ENCODE assay signal across 8 cellular contexts in the genomic region with DNA sequence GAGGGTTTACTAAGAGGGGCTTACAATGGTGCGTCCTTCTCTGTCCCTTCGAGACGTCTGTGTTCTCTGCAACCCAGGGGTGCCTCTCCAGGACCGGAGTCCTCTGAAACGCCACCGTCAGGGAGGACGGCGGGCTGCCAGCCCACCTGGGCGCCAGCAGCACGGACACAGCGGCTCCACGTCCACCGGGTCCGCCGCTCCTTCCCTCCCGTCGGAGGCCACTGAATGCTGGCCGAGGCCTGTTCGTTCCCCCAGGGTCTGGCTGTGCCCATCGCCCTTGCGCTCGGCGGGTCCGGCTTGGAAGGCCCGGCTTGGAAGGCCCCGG. TPM values are rescaled to one million over a fixed set of nuclear protein-coding genes. Genes with fewer than 3 reads are reported as not detected.
DNase-seq lines count a peak whose midpoint lies in the region; ATAC-seq and TF ChIP-seq lines count a peak whose summit lies in the region.

No MANE protein-coding gene starts in this region.

- no peaks in the 10 kb centered on the region for H3K27me3 Mint-ChIP-seq in activated naive CD8-positive, alpha-beta T cell

- peak overlapping the region; percentile 85 for H3K4me3 Mint-ChIP-seq in activated naive CD8-positive, alpha-beta T cell

- no peak for DNase-seq in left ventricle myocardium inferior
- no peak for DNase-seq in Right ventricle myocardium inferior (ENCODE audit: missing footprints)
- DNase-seq in lower leg skin (ENCODE audit: low spot score in 2 of 2): no peak
- DNase-seq in uterus: no peak
- no peak for DNase-seq in anterior cingulate cortex (lab: John Stamatoyannopoulos, UW)
- DNase-seq in GM10248 (ENCODE audit: extremely low spot score): no peak

- peaks cover 33% of the 10 kb centered on the region for H3K4me1 Mint-ChIP-seq in activated naive CD8-positive, alpha-beta T cell (ENCODE audit: low read depth)

- no peak for TF ChIP-seq POLR2A in lower leg skin (IDR thresholded peaks at IDR 0.05)
- TF ChIP-seq POLR2A in uterus (IDR thresholded peaks at IDR 0.05): no peak

- 1 to 5% methylated on average over 13 to 24 of the region's 26 CpGs for WGBS in lower leg skin, 2 donors

- H3K27me3 ChIP-seq in left ventricle myocardium inferior (ENCODE audit: low read depth) (no peaks in the 10 kb centered on the region), uterus (no peaks in the 10 kb centered on the region)

- peaks cover 4% of the 10 kb centered on the region for H3K36me3 Mint-ChIP-seq in activated naive CD8-positive, alpha-beta T cell

- POLR2A ChIA-PET in GM10248 (lab: Yijun Ruan, JAX): interaction anchor here (0.6 to 1.4 kb wide), 2 partner anchors 16 to 1419 kb away, joined by 6 read pairs; a partner anchor contains a TSS

- CTCF ChIA-PET in GM10248 (lab: Yijun Ruan, JAX): interaction anchor here (0.6 to 5.0 kb wide), 9 partner anchors 9 to 246 kb away, joined by 3 to 39 read pairs (median 4); a partner anchor contains a TSS

- H3K9me3 Mint-ChIP-seq in activated naive CD8-positive, alpha-beta T cell (ENCODE audit: low read depth): no peaks in the 10 kb centered on the region

- intact Hi-C loops in left ventricle myocardium inferior (cut with micrococcal nuclease): no loop called here
- intact Hi-C loops in Right ventricle myocardium inferior (cut with DNase I): loop anchor here (5.0 kb wide), 1 partner anchor 206 kb away; no protein-coding TSS in a partner anchor
- intact Hi-C loops in lower leg skin (cut with DNase I; ENCODE audit: low total_unique reads): loop anchor here (10.0 kb wide), 1 partner anchor 214 kb away; no protein-coding TSS in a partner anchor
- intact Hi-C loops in uterus (cut with DNase I; ENCODE audit: low total_unique reads): no loop called here

- TF ChIP-seq CTCF in left ventricle myocardium inferior (IDR thresholded peaks at IDR 0.05; ENCODE audit: borderline replicate concordance) (no peak), lower leg skin (IDR thresholded peaks at IDR 0.05) (no peak), uterus (IDR thresholded peaks at IDR 0.05) (no peak), GM10248 (IDR thresholded peaks at IDR 0.05; ENCODE audit: control extremely low read depth, extremely low read depth, low read depth, missing control alignments) (no peak)

- ATAC-seq in Right ventricle myocardium inferior (no peak), GM19351 (IDR thresholded peaks at IDR 0.05; ENCODE audit: unreplicated experiment) (no peak)

- H3K4me1 ChIP-seq in left ventricle myocardium inferior (peaks cover 45% of the 10 kb centered on the region), uterus (peaks cover 0 to 6% of the 10 kb centered on the region in 2 donors)

- H3K9me3 ChIP-seq in left ventricle myocardium inferior (replicated peaks): no peaks in the 10 kb centered on the region
- H3K9me3 ChIP-seq in uterus: no peaks in the 10 kb centered on the region

- peak overlapping the region; percentile 99 for H3K4me3 ChIP-seq in left ventricle myocardium inferior
- peak overlapping the region; percentile 93 for H3K4me3 ChIP-seq in lower leg skin (ENCODE audit: low read depth, poor library complexity, severe bottlenecking)
- peak overlapping the region; percentile 70 to 89 for H3K4me3 ChIP-seq in uterus

- H3K27ac Mint-ChIP-seq in activated naive CD8-positive, alpha-beta T cell: no peak overlapping the region

- peak overlapping the region; percentile 92 for H3K27ac ChIP-seq in left ventricle myocardium inferior (replicated peaks)
- peak overlapping the region in 1 of 2 donors; percentile 41 for H3K27ac ChIP-seq in uterus

- peaks cover 15% of the 10 kb centered on the region for H3K36me3 ChIP-seq in left ventricle myocardium inferior
- H3K36me3 ChIP-seq in uterus: no peaks in the 10 kb centered on the region

RNA-seq across cellular contexts. Expression of a gene that starts 0.4 kb away (rescaled TPM):
- total RNA-seq in left ventricle myocardium inferior (15.9 TPM), Right ventricle myocardium inferior (11.1 TPM), lower leg skin (100 to 1,000 TPM in 1 of 4 donors, 10 to 100 TPM in 3; 40.7 to 104 (median 62.6) TPM), uterus (10 to 100 TPM in 2 of 4 donors, 1 to 10 TPM in 1, not detected in 1; 6.4 to 31.2 (median 22.6) TPM)

RNA-seq across cellular contexts. Expression of a gene that starts 0.7 kb away (rescaled TPM):
- total RNA-seq in left ventricle myocardium inferior: 61.5 TPM
- 58.0 TPM for total RNA-seq in Right ventricle myocardium inferior
- total RNA-seq in lower leg skin: 10 to 100 TPM; 10.0 to 30.4 (median 15.9) TPM
- total RNA-seq in uterus: 10 to 100 TPM in 1 of 4 donors, 1 to 10 TPM in 3; 1.8 to 31.9 (median 6.7) TPM

RNA-seq across cellular contexts. Expression of a gene that starts 15.7 kb away (rescaled TPM):
- total RNA-seq in left ventricle myocardium inferior (7.6 TPM), Right ventricle myocardium inferior (8.9 TPM), lower leg skin (10 to 100 TPM in 1 of 4 donors, 1 to 10 TPM in 3; 4.3 to 12.9 (median 8.4) TPM), uterus (10 to 100 TPM in 2 of 4 donors, 1 to 10 TPM in 2; 2.9 to 13.3 (median 10.0) TPM)

RNA-seq across cellular contexts. Expression of a gene that starts 56.7 kb away (rescaled TPM):
- 50.1 TPM for total RNA-seq in left ventricle myocardium inferior
- total RNA-seq in Right ventricle myocardium inferior: 44.6 TPM
- total RNA-seq in lower leg skin: 100 to 1,000 TPM in 1 of 4 donors, 10 to 100 TPM in 3; 47.5 to 100 (median 73.3) TPM
- total RNA-seq in uterus: 10 to 100 TPM; 50.7 to 55.4 (median 53.3) TPM

Comparison
In these comparisons a context has a peak if more than half of its experiments do, and no peak if none do; other contexts are left out.
1. intact Hi-C loops: an anchor here in Right ventricle myocardium inferior (5.0 kb wide) and lower leg skin (10.0 kb wide); none called in left ventricle myocardium inferior and uterus.